ENCODE assay signal across 25 cellular contexts in the genomic region with DNA sequence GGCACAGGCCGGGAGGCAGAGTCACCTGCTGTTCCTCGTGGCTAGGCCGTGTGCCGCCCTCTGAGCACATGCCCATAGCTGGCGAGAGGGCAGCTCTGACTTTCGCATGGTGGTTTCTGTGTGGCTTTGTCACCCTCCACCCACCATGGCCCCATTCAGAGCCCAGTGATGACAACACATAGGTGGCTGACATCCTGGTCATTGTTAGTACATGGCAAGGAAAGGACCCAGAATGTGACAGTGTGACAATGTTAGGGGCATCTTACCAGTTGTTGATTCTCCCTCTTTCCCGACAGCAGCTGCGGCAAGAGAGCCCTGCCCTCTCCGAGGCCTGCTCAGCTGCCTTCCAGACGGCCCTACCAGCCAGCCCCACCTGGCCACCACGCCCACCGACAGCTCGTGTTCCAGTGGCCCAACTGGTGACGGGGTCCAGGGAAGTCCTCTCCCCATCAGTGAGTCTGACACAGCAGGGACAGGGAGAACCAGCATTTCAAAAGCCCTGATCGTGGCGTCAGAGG. TPM values are rescaled to one million over a fixed set of nuclear protein-coding genes. Genes with fewer than 3 reads are reported as not detected.
DNase-seq lines count a peak whose midpoint lies in the region; ATAC-seq lines count a peak whose summit lies in the region.
"Had no signal": no experiment of that assay in that cellular context is flagged by ENCODE, and none has a peak within 500 bp of the region (broad histone marks: within the 10 kb centered on the region; RNA-seq: fewer than 3 reads in every experiment).

No MANE protein-coding gene starts in this region.

- no peak overlapping the region for H3K4me3 ChIP-seq in naive thymus-derived CD4-positive, alpha-beta T cell (ENCODE audit: low read length)
- H3K4me3 ChIP-seq: coronary artery, gastroesophageal sphincter, lung, smooth muscle cell, thyroid gland had no signal

- H3K36me3 ChIP-seq in naive thymus-derived CD4-positive, alpha-beta T cell (ENCODE audit: control insufficient read depth in 2 of 3, insufficient read depth in 3 of 3, low read length in 3 of 3), result peaks cover 0 to 73% (median 0%) of the 10 kb centered on the region in 3 experiments

- H3K9me3 Mint-ChIP-seq in naive thymus-derived CD4-positive, alpha-beta T cell, result no peaks in the 10 kb centered on the region
- no peaks in the 10 kb centered on the region for H3K9me3 Mint-ChIP-seq in stimulated activated memory B cell treated with anti-CD40 and anti-IgM and Interleukin-4, amounts not matched to agents 10 μg/mL and 1 μg/mL and 100 μg/mL, for 72 hours
- no peaks in the 10 kb centered on the region for H3K9me3 Mint-ChIP-seq in T-helper 2 cell treated with Interferon-gamma antibody and Interleukin-4, amounts not matched to agents 5 μg/mL and 100 μg/mL, for 36 hours
- no peaks in the 10 kb centered on the region for H3K9me3 Mint-ChIP-seq in activated naive CD8-positive, alpha-beta T cell treated with anti-CD3 and anti-CD28 coated beads, Interleukin-2, amount 50 U/mL, for 24 hours
- H3K9me3 Mint-ChIP-seq: CD4-positive, alpha-beta T cell; stimulated activated naive CD8-positive, alpha-beta T cell treated with anti-CD3 and anti-CD28 coated beads, Interleukin-15, Interleukin-2, amounts not matched to agents 100 ng/mL and 50 ng/mL, for 24 hours; T-cell had no signal

- peak; percentile 28 for ATAC-seq in naive thymus-derived CD4-positive, alpha-beta T cell
- no peak for ATAC-seq in stimulated activated memory B cell treated with anti-CD40 and anti-IgM and Interleukin-4, amounts not matched to agents 10 μg/mL and 1 μg/mL and 100 μg/mL, for 72 hours
- ATAC-seq in HG03521 (IDR thresholded peaks at IDR 0.05; ENCODE audit: unreplicated experiment), result no peak
- ATAC-seq in activated naive CD8-positive, alpha-beta T cell treated with anti-CD3 and anti-CD28 coated beads, Interleukin-2, amount 50 U/mL, for 24 hours, result no peak
- ATAC-seq: activated CD8-positive, alpha-beta T cell treated with anti-CD3 and anti-CD28 coated beads, Interleukin-2, amount 10 ng/mL, durations not matched to agents 7 days and 5 days; gastroesophageal sphincter; PC-3; T-cell had no signal

- DNase-seq in activated effector memory CD4-positive, alpha-beta T cell treated with anti-CD3 and anti-CD28 coated beads, Interleukin-2, amount 50 U/mL, for 16 hours, result peak; percentile 54
- no peak for DNase-seq in activated effector memory CD4-positive, alpha-beta T cell treated with Interleukin-2 at 50 U/mL for 16 hours
- no peak for DNase-seq in naive thymus-derived CD4-positive, alpha-beta T cell
- no peak for DNase-seq in T-helper 2 cell treated with Interferon-gamma antibody and Interleukin-4, amounts not matched to agents 5 μg/mL and 100 μg/mL, for 36 hours (ENCODE audit: low spot score)
- no peak for DNase-seq in activated naive CD8-positive, alpha-beta T cell treated with anti-CD3 and anti-CD28 coated beads, Interleukin-2, amount 50 U/mL, for 24 hours
- DNase-seq: 8988T; activated CD4-positive, alpha-beta T cell treated with anti-CD3 and anti-CD28 coated beads for 1 hour; activated CD8-positive, alpha-beta T cell treated with anti-CD3 and anti-CD28 coated beads, Interleukin-2, amount 10 ng/mL, durations not matched to agents 7 days and 5 days; activated naive CD4-positive, alpha-beta T cell; activated T-cell treated with anti-CD3 and anti-CD28 coated beads, Interleukin-2, amount 50 U/mL, for 1 hour; CD4-positive, alpha-beta T cell; HFFc6; NCI-H146; PC-3; stimulated activated CD4-positive, alpha-beta T cell treated with anti-CD3 and anti-CD28 coated beads, Interleukin-4, amount 100 ng/mL, for 1 hour; T-cell; thyroid gland had no signal

- no peaks in the 10 kb centered on the region for H3K27me3 ChIP-seq in naive thymus-derived CD4-positive, alpha-beta T cell (ENCODE audit: control insufficient read depth in 2 of 2, insufficient read depth in 2 of 2, low read length in 2 of 2)
- H3K27me3 ChIP-seq: gastroesophageal sphincter, thyroid gland had no signal

- peak overlapping the region; percentile 60 for H3K27ac ChIP-seq in angular gyrus (ENCODE audit: low read depth, low read length)
- H3K27ac ChIP-seq in naive thymus-derived CD4-positive, alpha-beta T cell (ENCODE audit: low read depth, low read length), result no peak overlapping the region
- H3K27ac ChIP-seq: thyroid gland had no signal

- no peaks in the 10 kb centered on the region for H3K4me1 ChIP-seq in naive thymus-derived CD4-positive, alpha-beta T cell (ENCODE audit: control insufficient read depth in 2 of 2, insufficient read depth in 2 of 2, low read length in 2 of 2)

- H3K4me1 Mint-ChIP-seq in naive thymus-derived CD4-positive, alpha-beta T cell, result peaks cover under 1 to 15% (median 7%) of the 10 kb centered on the region in 7 donors
- H3K4me1 Mint-ChIP-seq in stimulated activated memory B cell treated with anti-CD40 and anti-IgM and Interleukin-4, amounts not matched to agents 10 μg/mL and 1 μg/mL and 100 μg/mL, for 72 hours, result peaks cover 32% of the 10 kb centered on the region
- no peaks in the 10 kb centered on the region for H3K4me1 Mint-ChIP-seq in T-helper 2 cell treated with Interferon-gamma antibody and Interleukin-4, amounts not matched to agents 5 μg/mL and 100 μg/mL, for 36 hours (ENCODE audit: low read depth)
- H3K4me1 Mint-ChIP-seq in activated naive CD8-positive, alpha-beta T cell treated with anti-CD3 and anti-CD28 coated beads, Interleukin-2, amount 50 U/mL, for 24 hours, result peaks cover 25% of the 10 kb centered on the region

- no peaks in the 10 kb centered on the region for H3K9me3 ChIP-seq in naive thymus-derived CD4-positive, alpha-beta T cell (ENCODE audit: control insufficient read depth in 2 of 3, low read length in 3 of 3)
- H3K9me3 ChIP-seq: gastroesophageal sphincter, thyroid gland had no signal

- H3K27ac Mint-ChIP-seq in naive thymus-derived CD4-positive, alpha-beta T cell, result no peak overlapping the region
- H3K27ac Mint-ChIP-seq in stimulated activated memory B cell treated with anti-CD40 and anti-IgM and Interleukin-4, amounts not matched to agents 10 μg/mL and 1 μg/mL and 100 μg/mL, for 72 hours, result peak overlapping the region; percentile 25
- no peak overlapping the region for H3K27ac Mint-ChIP-seq in T-helper 2 cell treated with Interferon-gamma antibody and Interleukin-4, amounts not matched to agents 5 μg/mL and 100 μg/mL, for 36 hours
- no peak overlapping the region for H3K27ac Mint-ChIP-seq in activated naive CD8-positive, alpha-beta T cell treated with anti-CD3 and anti-CD28 coated beads, Interleukin-2, amount 50 U/mL, for 24 hours
- H3K27ac Mint-ChIP-seq: activated CD8-positive, alpha-beta T cell treated with anti-CD3 and anti-CD28 coated beads, Interleukin-2, amount 10 ng/mL, durations not matched to agents 7 days and 5 days; CD4-positive, alpha-beta T cell; HFFc6; stimulated activated naive CD8-positive, alpha-beta T cell treated with anti-CD3 and anti-CD28 coated beads, Interleukin-15, Interleukin-2, amounts not matched to agents 100 ng/mL and 50 ng/mL, for 24 hours; T-cell had no signal

- POLR2A ChIA-PET in naive thymus-derived CD4-positive, alpha-beta T cell (lab: Charles Lee), result no interaction called here

- intact Hi-C loops in naive thymus-derived CD4-positive, alpha-beta T cell (cut with micrococcal nuclease), result no loop called here

- H3K4me3 Mint-ChIP-seq in naive thymus-derived CD4-positive, alpha-beta T cell, result no peak overlapping the region
- no peak overlapping the region for H3K4me3 Mint-ChIP-seq in stimulated activated memory B cell treated with anti-CD40 and anti-IgM and Interleukin-4, amounts not matched to agents 10 μg/mL and 1 μg/mL and 100 μg/mL, for 72 hours
- no peak overlapping the region for H3K4me3 Mint-ChIP-seq in T-helper 2 cell treated with Interferon-gamma antibody and Interleukin-4, amounts not matched to agents 5 μg/mL and 100 μg/mL, for 36 hours
- H3K4me3 Mint-ChIP-seq in activated naive CD8-positive, alpha-beta T cell treated with anti-CD3 and anti-CD28 coated beads, Interleukin-2, amount 50 U/mL, for 24 hours, result no peak overlapping the region
- H3K4me3 Mint-ChIP-seq: activated CD8-positive, alpha-beta T cell treated with anti-CD3 and anti-CD28 coated beads, Interleukin-2, amount 10 ng/mL, durations not matched to agents 7 days and 5 days; CD4-positive, alpha-beta T cell; HFFc6; stimulated activated naive CD8-positive, alpha-beta T cell treated with anti-CD3 and anti-CD28 coated beads, Interleukin-15, Interleukin-2, amounts not matched to agents 100 ng/mL and 50 ng/mL, for 24 hours; T-cell had no signal

- CTCF ChIA-PET in naive thymus-derived CD4-positive, alpha-beta T cell (lab: Charles Lee), result no interaction called here

- no peaks in the 10 kb centered on the region for H3K27me3 Mint-ChIP-seq in naive thymus-derived CD4-positive, alpha-beta T cell
- H3K27me3 Mint-ChIP-seq in stimulated activated memory B cell treated with anti-CD40 and anti-IgM and Interleukin-4, amounts not matched to agents 10 μg/mL and 1 μg/mL and 100 μg/mL, for 72 hours, result no peaks in the 10 kb centered on the region
- no peaks in the 10 kb centered on the region for H3K27me3 Mint-ChIP-seq in T-helper 2 cell treated with Interferon-gamma antibody and Interleukin-4, amounts not matched to agents 5 μg/mL and 100 μg/mL, for 36 hours (ENCODE audit: low read depth)
- H3K27me3 Mint-ChIP-seq in activated naive CD8-positive, alpha-beta T cell treated with anti-CD3 and anti-CD28 coated beads, Interleukin-2, amount 50 U/mL, for 24 hours, result no peaks in the 10 kb centered on the region
- H3K27me3 Mint-ChIP-seq: CD4-positive, alpha-beta T cell; stimulated activated naive CD8-positive, alpha-beta T cell treated with anti-CD3 and anti-CD28 coated beads, Interleukin-15, Interleukin-2, amounts not matched to agents 100 ng/mL and 50 ng/mL, for 24 hours; T-cell had no signal

- H3K36me3 Mint-ChIP-seq in naive thymus-derived CD4-positive, alpha-beta T cell, result peaks cover 0 to 22% (median 0%) of the 10 kb centered on the region in 5 donors
- H3K36me3 Mint-ChIP-seq in stimulated activated memory B cell treated with anti-CD40 and anti-IgM and Interleukin-4, amounts not matched to agents 10 μg/mL and 1 μg/mL and 100 μg/mL, for 72 hours, result peaks cover 40% of the 10 kb centered on the region
- H3K36me3 Mint-ChIP-seq in T-helper 2 cell treated with Interferon-gamma antibody and Interleukin-4, amounts not matched to agents 5 μg/mL and 100 μg/mL, for 36 hours (ENCODE audit: low read depth), result peaks cover 2% of the 10 kb centered on the region
- peaks cover 3% of the 10 kb centered on the region for H3K36me3 Mint-ChIP-seq in activated naive CD8-positive, alpha-beta T cell treated with anti-CD3 and anti-CD28 coated beads, Interleukin-2, amount 50 U/mL, for 24 hours (ENCODE audit: low read depth)

RNA-seq across cellular contexts. Expression of gene ZNF467, which starts 52.2 kb away (rescaled TPM):
- total RNA-seq in naive thymus-derived CD4-positive, alpha-beta T cell, result 10 to 100 TPM in 1 of 5 experiments, 1 to 10 TPM in 3, under 1 TPM in 1; 0.17 to 33.1 (median 4.5) TPM
- 1 to 10 TPM; 6.8 to 9.8 TPM for polyA plus RNA-seq in naive thymus-derived CD4-positive, alpha-beta T cell
